In genomic region chr6:119713903-119714302, GRCh38 we compare ENCODE assay signal across 18 cellular contexts.
DNase-seq lines count a peak whose midpoint lies in the region; ATAC-seq and TF ChIP-seq lines count a peak whose summit lies in the region.
"Had no signal": no experiment of that assay in that cellular context is flagged by ENCODE, and none has a peak within 500 bp of the region (broad histone marks: within the 10 kb centered on the region; RNA-seq: fewer than 3 reads in every experiment).

No MANE protein-coding gene starts in this region.

- TF ChIP-seq CTCF in choroid plexus epithelial cell (conservative IDR thresholded peaks at IDR 0.05; ENCODE audit: low read depth, low read length) (no peak), A673 (conservative IDR thresholded peaks at IDR 0.05; ENCODE audit: low read depth, low read length) (no peak)

- BruUV-seq in A673 (replicated peaks; lab: Mats Ljungman, UMichigan): no TSS peak

- DNase-seq in NCI-H226 (peak; percentile 1), choroid plexus epithelial cell (ENCODE audit: low read depth) (peak; percentile 5), renal cortical epithelial cell (ENCODE audit: low read depth) (peak; percentile 11), COR-L47 (lab: John Stamatoyannopoulos, UW) (no peak), A673 (ENCODE audit: low spot score) (no peak)
- DNase-seq: IMR-90, KG1, NCI-H1092, NCI-H1436 treated with DMSO at 0.1 percent for 48 hours, NCI-H187 treated with DMSO at 0.1 percent for 48 hours, NCI-H446 treated with DMSO at 0.1 percent for 48 hours, NCI-H526, PC-9, T-helper 1 cell had no signal

- no peak overlapping the region for H3K27ac ChIP-seq in A673 (ENCODE audit: low read depth, low read length, poor library complexity, severe bottlenecking)
- H3K27ac ChIP-seq: PC-9, SJCRH30 had no signal

- intact Hi-C loops in A673 (cut with micrococcal nuclease; ENCODE audit: unreplicated experiment): no loop called here

- no peaks in the 10 kb centered on the region for H3K4me1 ChIP-seq in A673 (ENCODE audit: insufficient read depth, low read length, poor library complexity, severe bottlenecking)

- POLR2A ChIA-PET in A673 (lab: Charles Lee; ENCODE audit: low non-redundant PET): no interaction called here

- H3K27me3 ChIP-seq in A673 (replicated peaks; ENCODE audit: insufficient read depth, low read depth, low read length, poor library complexity): no peaks in the 10 kb centered on the region
- H3K27me3 ChIP-seq: SJCRH30 had no signal

- no peaks in the 10 kb centered on the region for H3K36me3 ChIP-seq in A673 (ENCODE audit: insufficient read depth, low read length, poor library complexity, severe bottlenecking)
- H3K36me3 ChIP-seq: SJCRH30 had no signal

- H3K4me3 ChIP-seq in choroid plexus epithelial cell (ENCODE audit: low read depth, low read length) (no peak overlapping the region), A673 (ENCODE audit: low read depth, low read length, poor library complexity, severe bottlenecking) (no peak overlapping the region)
- H3K4me3 ChIP-seq: PC-9, SJCRH30 had no signal

- ATAC-seq in SK-N-SH treated with all-trans-retinoic acid at 6 μM for 48 hours (no peak), HG02885 (IDR thresholded peaks at IDR 0.05; ENCODE audit: poor library complexity, unreplicated experiment) (no peak)
- ATAC-seq: Right ventricle myocardium inferior had no signal

- no peaks in the 10 kb centered on the region for H3K9me3 ChIP-seq in A673 (ENCODE audit: low read depth, low read length, poor library complexity, severe bottlenecking)
- H3K9me3 ChIP-seq: SJCRH30 had no signal

- CTCF ChIA-PET in A673 (lab: Charles Lee): no interaction called here

TF ChIP-seq in SK-N-SH treated with all-trans-retinoic acid at 6 μM for 48 hours, 23 proteins besides CTCF, POLR2A, EP300 and RAD21:
- TF ChIP-seq ISL1 (CRISPR knock-in tag; IDR thresholded peaks at IDR 0.05) (0 out of 2 replicates have a peak, but pooled peaks have one; percentile 26), TSHZ2 (CRISPR knock-in tag; IDR thresholded peaks at IDR 0.05) (no peak)

Comparison
In these comparisons a context has a peak if more than half of its experiments do, and no peak if none do; other contexts are left out.
1. DNase-seq: peak in NCI-H226 (single experiment), choroid plexus epithelial cell (single experiment) and renal cortical epithelial cell (single experiment); none in COR-L47 (single experiment) and A673 (single experiment).